In the genomic region with DNA sequence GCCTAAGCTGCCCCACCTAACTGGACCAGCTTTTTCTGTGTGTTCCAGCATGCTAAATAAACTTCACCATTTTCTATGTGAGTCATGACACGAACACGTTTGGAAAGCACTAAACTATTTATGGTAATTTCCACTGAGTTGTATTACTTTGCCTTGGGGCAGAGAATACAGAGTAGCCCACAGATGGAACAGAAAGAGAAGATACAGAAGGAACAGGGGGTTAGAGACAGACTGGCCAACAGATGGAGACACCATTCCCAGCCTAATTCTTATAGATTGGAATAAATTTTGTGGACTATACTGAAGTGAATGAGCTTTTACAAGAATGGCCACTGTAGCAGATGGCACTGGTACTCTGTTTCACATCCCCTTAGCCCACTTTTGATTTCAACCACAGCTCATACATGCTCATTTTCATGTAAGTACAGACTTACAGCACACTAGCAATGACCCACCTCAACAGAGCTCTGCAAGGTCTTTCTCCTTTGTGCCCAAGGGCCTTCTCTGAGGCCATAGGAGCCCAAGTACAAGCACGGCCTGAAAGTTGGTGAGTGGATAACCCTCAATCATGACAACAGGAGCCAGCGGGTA, we compare ENCODE assay signal across 10 cellular contexts. TPM values are rescaled to one million over a fixed set of nuclear protein-coding genes. Genes with fewer than 3 reads are reported as not detected.
DNase-seq lines count a peak whose midpoint lies in the region; ATAC-seq and TF ChIP-seq lines count a peak whose summit lies in the region.
"Had no signal": no experiment of that assay in that cellular context is flagged by ENCODE, and none has a peak within 500 bp of the region (broad histone marks: within the 10 kb centered on the region; RNA-seq: fewer than 3 reads in every experiment).

No MANE protein-coding gene starts in this region.

- ATAC-seq in stimulated activated naive CD8-positive, alpha-beta T cell treated with anti-CD3 and anti-CD28 coated beads, Interleukin-15, Interleukin-2, amounts not matched to agents 100 U/mL and 50 U/mL, for 24 hours, result peak; percentile 52
- ATAC-seq in stimulated activated naive CD8-positive, alpha-beta T cell treated with anti-CD3 and anti-CD28 coated beads, Interleukin-15, amount 100 ng/mL, for 72 hours, result no peak
- ATAC-seq in HG02981 (IDR thresholded peaks at IDR 0.05; ENCODE audit: unreplicated experiment) (peak; percentile 94), activated B cell treated with CpG ODN at 0.5 μM for 24 hours (ENCODE audit: low read depth) (peak; percentile 95)

- no peaks in the 10 kb centered on the region for H3K4me1 Mint-ChIP-seq in stimulated activated naive CD8-positive, alpha-beta T cell treated with anti-CD3 and anti-CD28 coated beads, Interleukin-15, amount 100 ng/mL, for 72 hours
- H3K4me1 Mint-ChIP-seq in activated B cell treated with CpG ODN at 0.5 μM for 24 hours, result peaks cover 34% of the 10 kb centered on the region
- peaks cover 6% of the 10 kb centered on the region for H3K4me1 Mint-ChIP-seq in activated naive CD4-positive, alpha-beta T cell treated with anti-CD3 and anti-CD28 coated beads, Interleukin-2, amount 10 ng/mL, durations not matched to agents 7 days and 5 days

- CTCF ChIA-PET in activated B cell treated with CpG ODN at 0.5 μM for 24 hours (lab: Charles Lee), result interaction anchor here (0.9 to 3.6 kb wide), 6 partner anchors 9 to 79 kb away, joined by 5 to 29 read pairs (median 10); a partner anchor contains a TSS
- CTCF ChIA-PET in activated naive CD4-positive, alpha-beta T cell treated with anti-CD3 and anti-CD28 coated beads, Interleukin-2, amount 10 ng/mL, durations not matched to agents 7 days and 5 days (lab: Charles Lee), result interaction anchor here (1.7 kb wide), 1 partner anchor 9 kb away, joined by 6 read pairs; no protein-coding TSS in a partner anchor

- intact Hi-C loops in activated B cell treated with CpG ODN at 0.5 μM for 24 hours (cut with micrococcal nuclease), result loop anchor here (1.0 to 5.0 kb wide), 5 partner anchors 13 to 77 kb away; a partner anchor contains a TSS

- no peaks in the 10 kb centered on the region for H3K9me3 Mint-ChIP-seq in stimulated activated naive CD8-positive, alpha-beta T cell treated with anti-CD3 and anti-CD28 coated beads, Interleukin-15, amount 100 ng/mL, for 72 hours
- H3K9me3 Mint-ChIP-seq in activated B cell treated with CpG ODN at 0.5 μM for 24 hours, result no peaks in the 10 kb centered on the region
- H3K9me3 Mint-ChIP-seq in activated naive CD4-positive, alpha-beta T cell treated with anti-CD3 and anti-CD28 coated beads, Interleukin-2, amount 10 ng/mL, durations not matched to agents 7 days and 5 days, result no peaks in the 10 kb centered on the region

- H3K4me3 Mint-ChIP-seq in stimulated activated naive CD8-positive, alpha-beta T cell treated with anti-CD3 and anti-CD28 coated beads, Interleukin-15, amount 100 ng/mL, for 72 hours, result no peak overlapping the region
- peak overlapping the region; percentile 62 for H3K4me3 Mint-ChIP-seq in activated B cell treated with CpG ODN at 0.5 μM for 24 hours
- no peak overlapping the region for H3K4me3 Mint-ChIP-seq in activated naive CD4-positive, alpha-beta T cell treated with anti-CD3 and anti-CD28 coated beads, Interleukin-2, amount 10 ng/mL, durations not matched to agents 7 days and 5 days

- no peaks in the 10 kb centered on the region for H3K36me3 Mint-ChIP-seq in activated B cell treated with CpG ODN at 0.5 μM for 24 hours (ENCODE audit: low read depth)
- no peaks in the 10 kb centered on the region for H3K36me3 Mint-ChIP-seq in activated naive CD4-positive, alpha-beta T cell treated with anti-CD3 and anti-CD28 coated beads, Interleukin-2, amount 10 ng/mL, durations not matched to agents 7 days and 5 days

- POLR2A ChIA-PET in activated B cell treated with CpG ODN at 0.5 μM for 24 hours (lab: Charles Lee), result interaction anchor here (0.6 to 3.0 kb wide), 8 partner anchors 9 to 82 kb away, joined by 3 to 44 read pairs (median 6); a partner anchor contains a TSS

- no peak overlapping the region for H3K27ac Mint-ChIP-seq in stimulated activated naive CD8-positive, alpha-beta T cell treated with anti-CD3 and anti-CD28 coated beads, Interleukin-15, amount 100 ng/mL, for 72 hours
- peak overlapping the region; percentile 87 for H3K27ac Mint-ChIP-seq in activated B cell treated with CpG ODN at 0.5 μM for 24 hours
- H3K27ac Mint-ChIP-seq in activated naive CD4-positive, alpha-beta T cell treated with anti-CD3 and anti-CD28 coated beads, Interleukin-2, amount 10 ng/mL, durations not matched to agents 7 days and 5 days, result no peak overlapping the region

- no peak for DNase-seq in stimulated activated naive CD8-positive, alpha-beta T cell treated with anti-CD3 and anti-CD28 coated beads, Interleukin-15, Interleukin-2, amounts not matched to agents 100 U/mL and 50 U/mL, for 24 hours
- no peak for DNase-seq in stimulated activated naive CD8-positive, alpha-beta T cell treated with anti-CD3 and anti-CD28 coated beads, Interleukin-15, amount 100 ng/mL, for 72 hours
- DNase-seq in activated B cell treated with CpG ODN at 0.5 μM for 24 hours, result peak; percentile 18
- DNase-seq in ureter (ENCODE audit: low spot score), result no peak
- DNase-seq in NCI-H2171 (lab: John Stamatoyannopoulos, UW), result no peak
- DNase-seq in OCI-M1 (lab: John Stamatoyannopoulos, UW), result no peak
- DNase-seq in activated naive CD4-positive, alpha-beta T cell treated with anti-CD3 and anti-CD28 coated beads, Interleukin-2, amount 10 ng/mL, durations not matched to agents 7 days and 5 days, result no peak
- DNase-seq: AML-193 had no signal

- no peak for TF ChIP-seq CTCF in activated B cell treated with CpG ODN at 0.5 μM for 24 hours (IDR thresholded peaks at IDR 0.05)

- peaks cover 8% of the 10 kb centered on the region for H3K27me3 Mint-ChIP-seq in stimulated activated naive CD8-positive, alpha-beta T cell treated with anti-CD3 and anti-CD28 coated beads, Interleukin-15, amount 100 ng/mL, for 72 hours
- H3K27me3 Mint-ChIP-seq in activated B cell treated with CpG ODN at 0.5 μM for 24 hours, result no peaks in the 10 kb centered on the region
- no peaks in the 10 kb centered on the region for H3K27me3 Mint-ChIP-seq in activated naive CD4-positive, alpha-beta T cell treated with anti-CD3 and anti-CD28 coated beads, Interleukin-2, amount 10 ng/mL, durations not matched to agents 7 days and 5 days

RNA-seq across cellular contexts. Expression of a gene that starts 13.1 kb away (rescaled TPM):
- total RNA-seq in activated B cell treated with CpG ODN at 0.5 μM for 24 hours (59.9 and 61.6 TPM in 2 replicates), ureter (41.6 TPM)

RNA-seq across cellular contexts. Expression of a gene that starts 26.8 kb away (rescaled TPM):
- 0.31 and 0.37 TPM in 2 replicates for total RNA-seq in activated B cell treated with CpG ODN at 0.5 μM for 24 hours
- total RNA-seq in ureter, result 11.5 TPM

RNA-seq across cellular contexts. Expression of a gene that starts 38.4 kb away (rescaled TPM):
- total RNA-seq in activated B cell treated with CpG ODN at 0.5 μM for 24 hours (not detected in 2 replicates), ureter (not detected)
- total RNA-seq: pulmonary artery endothelial cell had no signal
